Comparison of ENCODE assay signal across 33 cellular contexts in genomic region chr16:27747946-27748345, GRCh38.
"Had no signal": no experiment of that assay in that cellular context is flagged by ENCODE, and none has a peak within 500 bp of the region (broad histone marks: within the 10 kb centered on the region; RNA-seq: fewer than 3 reads in every experiment).

No MANE protein-coding gene starts in this region.

- H3K27ac Mint-ChIP-seq: activated B cell treated with CpG ODN at 0.5 μM for 24 hours; activated CD8-positive, alpha-beta T cell treated with anti-CD3 and anti-CD28 coated beads for 36 hours; activated naive CD4-positive, alpha-beta T cell treated with anti-CD3 and anti-CD28 coated beads for 36 hours; activated naive CD4-positive, alpha-beta T cell treated with anti-CD3 and anti-CD28 coated beads, Interleukin-2, amount 50 U/mL, for 24 hours; activated naive CD8-positive, alpha-beta T cell treated with anti-CD3 and anti-CD28 coated beads for 36 hours; activated naive CD8-positive, alpha-beta T cell treated with anti-CD3 and anti-CD28 coated beads, Interleukin-2, amount 50 U/mL, for 24 hours; activated T-helper 17 cell treated with anti-CD3 and anti-CD28 coated beads, Interleukin-2, amount 50 U/mL, for 72 hours; T-cell; T-helper 1 cell treated with Interleukin-12 subunit alpha and Interleukin-12 subunit beta and Interleukin-4 antibody, amounts not matched to agents 30 μg/mL and 1 μg/mL, for 36 hours had no signal

- ATAC-seq: activated CD4-positive, CD25-positive, alpha-beta regulatory T cell treated with anti-CD3 and anti-CD28 coated beads, Interleukin-2, amount 50 U/mL, for 24 hours; activated CD8-positive, alpha-beta T cell treated with anti-CD3 and anti-CD28 coated beads for 36 hours; activated naive CD8-positive, alpha-beta T cell treated with anti-CD3 and anti-CD28 coated beads, Interleukin-2, amount 50 U/mL, for 24 hours; activated T-cell treated with anti-CD3 and anti-CD28 coated beads, Interleukin-2, amount 50 U/mL, for 4 hours; activated T-helper 17 cell treated with anti-CD3 and anti-CD28 coated beads, Interleukin-2, amount 50 U/mL, for 72 hours; body of pancreas; T-cell had no signal

- DNase-seq: activated B cell treated with CpG ODN at 0.5 μM for 24 hours; activated CD4-positive, alpha-beta T cell treated with anti-CD3 and anti-CD28 coated beads for 48 hours; activated CD4-positive, alpha-beta T cell treated with anti-CD3 and anti-CD28 coated beads, Interleukin-2, amount 50 U/mL, for 1 hour; activated CD4-positive, alpha-beta T cell treated with anti-CD3 and anti-CD28 coated beads, Interleukin-2, amount 50 U/mL, for 48 hours; activated CD8-positive, alpha-beta memory T cell treated with anti-CD3 and anti-CD28 coated beads for 24 hours; activated CD8-positive, alpha-beta T cell treated with anti-CD3 and anti-CD28 coated beads for 36 hours; activated effector memory CD4-positive, alpha-beta T cell treated with Interleukin-2 at 50 U/mL for 16 hours; activated gamma-delta T cell treated with Interleukin-2 at 50 U/mL for 16 hours; activated naive CD4-positive, alpha-beta T cell treated with anti-CD3 and anti-CD28 coated beads for 36 hours; activated naive CD8-positive, alpha-beta T cell treated with anti-CD3 and anti-CD28 coated beads for 36 hours; activated naive CD8-positive, alpha-beta T cell treated with anti-CD3 and anti-CD28 coated beads, Interleukin-2, amount 50 U/mL, for 24 hours; activated T-cell treated with anti-CD3 and anti-CD28 coated beads, Interleukin-2, amount 50 U/mL, for 4 hours; adrenal gland; amygdala; body of pancreas; central memory CD4-positive, alpha-beta T cell; cerebellar nuclear complex; colonic mucosa; effector CD8-positive, alpha-beta T cell; esophagus squamous epithelium; foreskin melanocyte; head of caudate nucleus; T-cell; T1000; WERI-Rb-1 had no signal

- H3K9me3 Mint-ChIP-seq: activated naive CD4-positive, alpha-beta T cell treated with anti-CD3 and anti-CD28 coated beads for 36 hours; activated naive CD4-positive, alpha-beta T cell treated with anti-CD3 and anti-CD28 coated beads, Interleukin-2, amount 50 U/mL, for 24 hours; activated naive CD8-positive, alpha-beta T cell treated with anti-CD3 and anti-CD28 coated beads for 36 hours; activated naive CD8-positive, alpha-beta T cell treated with anti-CD3 and anti-CD28 coated beads, Interleukin-2, amount 50 U/mL, for 24 hours; activated T-helper 17 cell treated with anti-CD3 and anti-CD28 coated beads, Interleukin-2, amount 50 U/mL, for 72 hours; T-cell; T-helper 1 cell treated with Interleukin-12 subunit alpha and Interleukin-12 subunit beta and Interleukin-4 antibody, amounts not matched to agents 30 μg/mL and 1 μg/mL, for 36 hours; T-helper 2 cell treated with Interferon-gamma antibody and Interleukin-4, amounts not matched to agents 5 μg/mL and 100 μg/mL, for 36 hours had no signal

- H3K36me3 ChIP-seq: adrenal gland, colonic mucosa had no signal

- FAIRE-seq: endometrium, endothelial cell of umbilical vein had no signal

- H3K27ac ChIP-seq: adrenal gland, body of pancreas, colonic mucosa, epithelial cell of prostate, WERI-Rb-1 had no signal

- H3K4me1 ChIP-seq: adrenal gland, body of pancreas, colonic mucosa had no signal

- H3K4me3 ChIP-seq: adrenal gland, body of pancreas, colonic mucosa, esophagus squamous epithelium had no signal

- H3K27me3 Mint-ChIP-seq: activated B cell treated with CpG ODN at 0.5 μM for 24 hours; activated CD8-positive, alpha-beta T cell treated with anti-CD3 and anti-CD28 coated beads for 36 hours; activated naive CD4-positive, alpha-beta T cell treated with anti-CD3 and anti-CD28 coated beads, Interleukin-2, amount 50 U/mL, for 24 hours; activated naive CD8-positive, alpha-beta T cell treated with anti-CD3 and anti-CD28 coated beads for 36 hours; activated naive CD8-positive, alpha-beta T cell treated with anti-CD3 and anti-CD28 coated beads, Interleukin-2, amount 50 U/mL, for 24 hours; activated T-helper 17 cell treated with anti-CD3 and anti-CD28 coated beads, Interleukin-2, amount 50 U/mL, for 72 hours; T-cell had no signal

- H3K27me3 ChIP-seq: adrenal gland, body of pancreas, colonic mucosa, esophagus squamous epithelium had no signal

- H3K4me3 Mint-ChIP-seq: activated B cell treated with CpG ODN at 0.5 μM for 24 hours; activated CD8-positive, alpha-beta T cell treated with anti-CD3 and anti-CD28 coated beads for 36 hours; activated naive CD4-positive, alpha-beta T cell treated with anti-CD3 and anti-CD28 coated beads for 36 hours; activated naive CD4-positive, alpha-beta T cell treated with anti-CD3 and anti-CD28 coated beads, Interleukin-2, amount 50 U/mL, for 24 hours; activated naive CD8-positive, alpha-beta T cell treated with anti-CD3 and anti-CD28 coated beads for 36 hours; activated naive CD8-positive, alpha-beta T cell treated with anti-CD3 and anti-CD28 coated beads, Interleukin-2, amount 50 U/mL, for 24 hours; activated T-cell treated with anti-CD3 and anti-CD28 coated beads, Interleukin-2, amount 50 U/mL, for 4 hours; activated T-helper 17 cell treated with anti-CD3 and anti-CD28 coated beads, Interleukin-2, amount 50 U/mL, for 72 hours; T-helper 1 cell treated with Interleukin-12 subunit alpha and Interleukin-12 subunit beta and Interleukin-4 antibody, amounts not matched to agents 30 μg/mL and 1 μg/mL, for 36 hours; T-helper 2 cell treated with Interferon-gamma antibody and Interleukin-4, amounts not matched to agents 5 μg/mL and 100 μg/mL, for 36 hours had no signal

- H3K9me3 ChIP-seq: adrenal gland, body of pancreas, colonic mucosa, esophagus squamous epithelium had no signal
